15 cellular contexts compared by ENCODE assay signal in the genomic region with DNA sequence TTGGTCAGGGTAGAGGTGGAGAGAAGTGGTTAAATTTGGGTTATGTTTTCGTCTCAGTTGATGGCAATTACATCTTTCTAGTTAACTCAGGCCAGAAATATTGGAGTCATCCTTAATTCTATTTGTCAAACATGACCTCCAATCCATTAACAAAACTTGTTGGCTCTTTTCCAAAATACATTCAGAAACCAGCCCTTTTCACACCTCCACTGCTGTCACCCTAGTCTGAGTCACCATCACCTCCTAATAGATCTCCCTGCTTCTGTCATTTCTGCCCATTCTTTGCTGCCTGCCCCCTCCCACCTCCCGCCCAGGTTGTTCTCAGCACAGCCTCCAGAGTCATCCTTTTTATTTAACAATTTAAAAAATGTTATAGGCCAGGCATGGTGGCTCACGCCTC. TPM values are rescaled to one million over a fixed set of nuclear protein-coding genes. Genes with fewer than 3 reads are reported as not detected.
DNase-seq lines count a peak whose midpoint lies in the region; ATAC-seq, FAIRE-seq and TF ChIP-seq lines count a peak whose summit lies in the region.
"Had no signal": no experiment of that assay in that cellular context is flagged by ENCODE, and none has a peak within 500 bp of the region (broad histone marks: within the 10 kb centered on the region; RNA-seq: fewer than 3 reads in every experiment).

No MANE protein-coding gene starts in this region.

- ATAC-seq in esophagus mucosa (no peak), foreskin keratinocyte (no peak)

- DNase-seq in activated T-cell treated with anti-CD3 and anti-CD28 coated beads for 24 hours (ENCODE audit: low read depth) (peak; percentile 39), activated T-cell treated with anti-CD3 and anti-CD28 coated beads for 4 hours (no peak), RWPE1 (ENCODE audit: low spot score) (no peak), epithelial cell of esophagus (ENCODE audit: low read depth) (peak; percentile 36), D721Med (ENCODE audit: insufficient read length, low spot score) (no peak), foreskin keratinocyte (no peak)
- peak; percentile 52 for DNase-seq in stimulated activated CD8-positive, alpha-beta memory T cell treated with anti-CD3 and anti-CD28 coated beads, Interleukin-4, amount 100 ng/mL, for 48 hours
- DNase-seq: aorta, DND-41, NCI-H2227 treated with DMSO at 0.1 percent for 48 hours, ovary, spleen, stomach had no signal

- 0 out of 2 replicates have a peak overlapping the region, but pooled peaks have one; percentile 11 for H3K27ac ChIP-seq in RWPE1
- no peak overlapping the region for H3K27ac ChIP-seq in foreskin keratinocyte
- H3K27ac ChIP-seq: ovary, PC-9, spleen, stomach had no signal

- H3K4me3 ChIP-seq in epithelial cell of esophagus (ENCODE audit: low read length) = no peak overlapping the region
- H3K4me3 ChIP-seq: ovary, PC-9, spleen, stomach had no signal

- no peaks in the 10 kb centered on the region for H3K27me3 ChIP-seq in foreskin keratinocyte
- H3K27me3 ChIP-seq: ovary, spleen, stomach had no signal

- CTCF ChIA-PET in RWPE1 (lab: Yijun Ruan, JAX) = interaction anchor here (0.7 kb wide), 1 partner anchor 23 kb away, joined by 3 read pairs; no protein-coding TSS in a partner anchor

- POLR2A ChIA-PET in RWPE1 (lab: Yijun Ruan, JAX; ENCODE audit: low non-redundant PET) = no interaction called here

- TF ChIP-seq CTCF in RWPE1 (conservative IDR thresholded peaks at IDR 0.05; ENCODE audit: low read depth) (no peak), epithelial cell of esophagus (IDR thresholded peaks at IDR 0.05; ENCODE audit: insufficient read depth, low read depth, low read length, missing control alignments) (no peak), D721Med (IDR thresholded peaks at IDR 0.05; ENCODE audit: insufficient read depth, missing control alignments) (no peak), foreskin keratinocyte (conservative IDR thresholded peaks at IDR 0.05) (no peak)

- FAIRE-seq in D721Med (lab: Jason Lieb, UNC) = no peak

- H3K4me1 ChIP-seq in foreskin keratinocyte = no peaks in the 10 kb centered on the region

RNA-seq across cellular contexts. Expression of a gene that starts 3.0 kb away (rescaled TPM):
- 27.1 TPM for total RNA-seq in esophagus mucosa
- total RNA-seq in foreskin keratinocyte = 57.1 and 69.7 TPM in 2 replicates
- 34.3 and 38.5 TPM in 2 replicates for polyA plus RNA-seq in foreskin keratinocyte

RNA-seq across cellular contexts. Expression of a gene that starts 11.2 kb away (rescaled TPM):
- total RNA-seq in esophagus mucosa (3.5 TPM), foreskin keratinocyte (5.7 and 6.3 TPM in 2 replicates)
- polyA plus RNA-seq in foreskin keratinocyte = 4.2 and 5.8 TPM in 2 replicates

RNA-seq across cellular contexts. Expression of a gene that starts 12.0 kb away (rescaled TPM):
- total RNA-seq in esophagus mucosa (32.5 TPM), foreskin keratinocyte (47.2 and 52.3 TPM in 2 replicates)
- 57.2 and 62.7 TPM in 2 replicates for polyA plus RNA-seq in foreskin keratinocyte

RNA-seq across cellular contexts. Expression of a gene that starts 48.8 kb away (rescaled TPM):
- total RNA-seq in esophagus mucosa (30.0 TPM), foreskin keratinocyte (41.5 and 42.6 TPM in 2 replicates)
- polyA plus RNA-seq in foreskin keratinocyte = 13.8 and 14.6 TPM in 2 replicates

RNA-seq across cellular contexts. Expression of a gene that starts 49.4 kb away (rescaled TPM):
- total RNA-seq in esophagus mucosa (48.2 TPM), foreskin keratinocyte (61.5 and 64.8 TPM in 2 replicates)
- 67.4 and 71.8 TPM in 2 replicates for polyA plus RNA-seq in foreskin keratinocyte

Comparison
In these comparisons a context has a peak if more than half of its experiments do, and no peak if none do; other contexts are left out.
1. DNase-seq: peak in activated T-cell treated with anti-CD3 and anti-CD28 coated beads for 24 hours (single experiment), epithelial cell of esophagus (single experiment) and stimulated activated CD8-positive, alpha-beta memory T cell treated with anti-CD3 and anti-CD28 coated beads, Interleukin-4, amount 100 ng/mL, for 48 hours (single experiment); none in activated T-cell treated with anti-CD3 and anti-CD28 coated beads for 4 hours (single experiment), RWPE1 (single experiment), D721Med (single experiment) and foreskin keratinocyte (0 of 2).